ENCODE assay signal across 11 cellular contexts in the genomic region with DNA sequence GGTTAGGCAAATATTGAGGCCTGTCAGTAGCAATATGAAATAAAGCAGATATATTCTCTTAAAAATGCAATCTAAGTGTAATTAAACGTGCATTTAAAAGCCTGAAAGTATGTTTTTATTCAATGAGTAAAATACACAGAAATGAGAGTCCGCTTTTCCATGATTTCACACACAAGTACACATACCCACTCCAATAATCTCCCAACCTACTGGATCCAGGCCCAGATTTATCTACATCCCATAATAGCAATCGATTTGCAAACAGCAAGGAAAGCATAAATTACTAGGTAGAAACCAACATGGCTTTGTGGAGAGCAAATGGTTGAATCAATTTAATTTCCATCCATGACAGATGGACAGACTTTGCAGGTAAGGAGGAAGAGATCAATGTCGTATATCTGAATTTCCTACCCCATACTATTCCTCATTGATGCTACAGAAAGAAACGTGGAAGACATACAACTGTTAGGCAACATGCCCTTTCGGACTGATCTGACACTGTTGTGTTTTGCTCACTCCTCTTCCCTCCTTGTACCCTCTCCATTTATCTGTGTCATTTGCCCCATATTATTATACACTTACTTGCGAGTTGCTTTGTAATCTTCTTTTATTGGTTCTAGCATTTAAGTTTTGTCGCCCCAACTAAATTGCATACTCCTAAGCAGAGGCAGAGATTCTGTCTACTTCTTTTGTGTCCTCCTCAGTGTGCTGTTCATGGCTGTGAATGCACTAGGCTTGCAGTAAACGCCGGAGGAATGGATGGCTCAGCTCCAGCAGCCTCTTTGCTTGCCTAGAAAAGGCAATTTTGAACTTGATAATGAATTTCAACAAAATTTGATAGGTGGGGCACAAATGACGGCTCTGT.
DNase-seq lines count a peak whose midpoint lies in the region; ATAC-seq and TF ChIP-seq lines count a peak whose summit lies in the region.
"Had no signal": no experiment of that assay in that cellular context is flagged by ENCODE, and none has a peak within 500 bp of the region (broad histone marks: within the 10 kb centered on the region; RNA-seq: fewer than 3 reads in every experiment).

No MANE protein-coding gene starts in this region.

- H3K4me3 ChIP-seq in mammary epithelial cell (replicated peaks in 1 of 3; ENCODE audit: insufficient read depth in 1 of 3, low read depth in 2 of 3, low read length in 3 of 3) = peak overlapping the region; percentile 23 to 57 (median 25)
- H3K4me3 ChIP-seq in lower lobe of right lung = peak overlapping the region; percentile 15

- H3K27ac ChIP-seq in mammary epithelial cell (ENCODE audit: insufficient read depth, low read depth, low read length) (peak overlapping the region; percentile 97), lower lobe of right lung (peak overlapping the region; percentile 33)

- CTCF ChIA-PET in mammary epithelial cell (lab: Charles Lee; ENCODE audit: low non-redundant PET) = interaction anchor here (0.6 kb wide), 1 partner anchor 25 kb away, joined by 3 read pairs; no protein-coding TSS in a partner anchor

- no peak for ATAC-seq in lower lobe of right lung
- ATAC-seq in HG02759 (IDR thresholded peaks at IDR 0.05; ENCODE audit: unreplicated experiment) = no peak
- no peak for ATAC-seq in activated naive CD4-positive, alpha-beta T cell treated with anti-CD3 and anti-CD28 coated beads, Interleukin-2, amount 50 U/mL, for 72 hours
- ATAC-seq in stimulated activated effector memory CD8-positive, alpha-beta T cell treated with anti-CD3 and anti-CD28 coated beads, Interleukin-12 subunit alpha, Interleukin-12 subunit beta, amount 100 ng/mL, for 72 hours = no peak
- ATAC-seq in GM21737 (IDR thresholded peaks at IDR 0.05; ENCODE audit: unreplicated experiment) = no peak

- H4K20me1 ChIP-seq in mammary epithelial cell (ENCODE audit: insufficient read depth, low read length) = no peaks in the 10 kb centered on the region

- H3K27me3 ChIP-seq in mammary epithelial cell (ENCODE audit: insufficient read depth, low read length) (no peaks in the 10 kb centered on the region), lower lobe of right lung (ENCODE audit: low read depth) (no peaks in the 10 kb centered on the region)

- no TSS peak for BruUV-seq in mammary epithelial cell (replicated peaks; lab: Mats Ljungman, UMichigan)

- no peaks in the 10 kb centered on the region for H3K36me3 Mint-ChIP-seq in activated naive CD4-positive, alpha-beta T cell treated with anti-CD3 and anti-CD28 coated beads, Interleukin-2, amount 50 U/mL, for 72 hours
- no peaks in the 10 kb centered on the region for H3K36me3 Mint-ChIP-seq in stimulated activated effector memory CD8-positive, alpha-beta T cell treated with anti-CD3 and anti-CD28 coated beads, Interleukin-12 subunit alpha, Interleukin-12 subunit beta, amount 100 ng/mL, for 72 hours

- H3K9me3 Mint-ChIP-seq in activated naive CD4-positive, alpha-beta T cell treated with anti-CD3 and anti-CD28 coated beads, Interleukin-2, amount 50 U/mL, for 72 hours = no peaks in the 10 kb centered on the region
- no peaks in the 10 kb centered on the region for H3K9me3 Mint-ChIP-seq in stimulated activated effector memory CD8-positive, alpha-beta T cell treated with anti-CD3 and anti-CD28 coated beads, Interleukin-12 subunit alpha, Interleukin-12 subunit beta, amount 100 ng/mL, for 72 hours

- peak overlapping the region; percentile 38 for H2AFZ ChIP-seq in mammary epithelial cell (ENCODE audit: low read depth, low read length)

- H3K4me2 ChIP-seq in mammary epithelial cell (ENCODE audit: insufficient read depth, low read depth, low read length) = peak overlapping the region; percentile 86

- H3K36me3 ChIP-seq in mammary epithelial cell (ENCODE audit: insufficient read depth, low read length) (no peaks in the 10 kb centered on the region), lower lobe of right lung (no peaks in the 10 kb centered on the region)

- in situ Hi-C loops in mammary epithelial cell (cut with MboI; ENCODE audit: low sequenced_read_pairs in 2 of 2) = no loop called here

- dilution Hi-C loops in mammary epithelial cell (cut with HindIII; ENCODE audit: low sequenced_read_pairs) = no loop called here

- H3K4me1 Mint-ChIP-seq in stimulated activated effector memory CD8-positive, alpha-beta T cell treated with anti-CD3 and anti-CD28 coated beads, Interleukin-12 subunit alpha, Interleukin-12 subunit beta, amount 100 ng/mL, for 72 hours = no peaks in the 10 kb centered on the region
- H3K4me1 Mint-ChIP-seq: central memory CD8-positive, alpha-beta T cell had no signal

- peak; percentile 64 for DNase-seq in NCI-H2081 treated with DMSO at 0.1 percent for 48 hours (lab: John Stamatoyannopoulos, UW)
- peak; percentile 46 for DNase-seq in mammary epithelial cell
- DNase-seq in lower lobe of right lung = no peak
- DNase-seq in superior temporal gyrus (ENCODE audit: extremely low spot score) = peak; percentile 72
- DNase-seq in activated naive CD4-positive, alpha-beta T cell treated with anti-CD3 and anti-CD28 coated beads, Interleukin-2, amount 50 U/mL, for 72 hours (ENCODE audit: low spot score in 2 of 2) = no peak
- no peak for DNase-seq in stimulated activated effector memory CD8-positive, alpha-beta T cell treated with anti-CD3 and anti-CD28 coated beads, Interleukin-12 subunit alpha, Interleukin-12 subunit beta, amount 100 ng/mL, for 72 hours (ENCODE audit: low spot score in 2 of 2)
- DNase-seq: retina; stimulated activated CD8-positive, alpha-beta memory T cell treated with anti-CD3 and anti-CD28 coated beads, Interleukin-4, amount 100 ng/mL, for 48 hours had no signal

- TF ChIP-seq CTCF in mammary epithelial cell (conservative IDR thresholded peaks at IDR 0.05 in 1 of 2, IDR thresholded peaks at IDR 0.05 in 1 of 2; ENCODE audit: extremely low read depth in 1 of 2, insufficient read depth in 1 of 2, low read depth in 1 of 2, low read length in 2 of 2) (no peak), lower lobe of right lung (IDR thresholded peaks at IDR 0.05) (no peak)

- intact Hi-C loops in mammary epithelial cell (cut with micrococcal nuclease) (loop anchor here (2.0 kb wide), 1 partner anchor 132 kb away; no protein-coding TSS in a partner anchor), lower lobe of right lung (cut with DNase I) (no loop called here)

- H3K79me2 ChIP-seq in mammary epithelial cell (ENCODE audit: insufficient read depth, low read length) = peaks cover 67% of the 10 kb centered on the region

- no peak overlapping the region for H3K4me3 Mint-ChIP-seq in stimulated activated effector memory CD8-positive, alpha-beta T cell treated with anti-CD3 and anti-CD28 coated beads, Interleukin-12 subunit alpha, Interleukin-12 subunit beta, amount 100 ng/mL, for 72 hours
- H3K4me3 Mint-ChIP-seq: central memory CD8-positive, alpha-beta T cell had no signal

- no peak overlapping the region for H3K27ac Mint-ChIP-seq in activated naive CD4-positive, alpha-beta T cell treated with anti-CD3 and anti-CD28 coated beads, Interleukin-2, amount 50 U/mL, for 72 hours
- no peak overlapping the region for H3K27ac Mint-ChIP-seq in stimulated activated effector memory CD8-positive, alpha-beta T cell treated with anti-CD3 and anti-CD28 coated beads, Interleukin-12 subunit alpha, Interleukin-12 subunit beta, amount 100 ng/mL, for 72 hours

- 11% methylated on average over 11 of the region's 11 CpGs for WGBS in mammary epithelial cell (ENCODE audit: low coverage, missing lambda C conversion rate)

- H3K4me1 ChIP-seq in mammary epithelial cell (ENCODE audit: insufficient read depth, low read length) (peaks cover 47% of the 10 kb centered on the region), lower lobe of right lung (peaks cover 19% of the 10 kb centered on the region)

- H3K9ac ChIP-seq in mammary epithelial cell (ENCODE audit: insufficient read depth, low read length) = peak overlapping the region; percentile 76

- no peaks in the 10 kb centered on the region for H3K9me3 ChIP-seq in mammary epithelial cell (replicated peaks; ENCODE audit: insufficient read depth, low read length)
- no peaks in the 10 kb centered on the region for H3K9me3 ChIP-seq in lower lobe of right lung

Comparison
In these comparisons a context has a peak if more than half of its experiments do, and no peak if none do; other contexts are left out.
1. DNase-seq: peak in NCI-H2081 treated with DMSO at 0.1 percent for 48 hours (single experiment), mammary epithelial cell (single experiment) and superior temporal gyrus (single experiment); none in lower lobe of right lung (single experiment), activated naive CD4-positive, alpha-beta T cell treated with anti-CD3 and anti-CD28 coated beads, Interleukin-2, amount 50 U/mL, for 72 hours (0 of 2) and stimulated activated effector memory CD8-positive, alpha-beta T cell treated with anti-CD3 and anti-CD28 coated beads, Interleukin-12 subunit alpha, Interleukin-12 subunit beta, amount 100 ng/mL, for 72 hours (0 of 2).